ENCODE assay signal across 8 cellular contexts in genomic region chr16:89365044-89365467, GRCh38.
A peak's percentile ranks its signal among the peaks of the same experiment; 100 is the strongest.
DNase-seq lines count a peak whose midpoint lies in the region; ATAC-seq, FAIRE-seq and TF ChIP-seq lines count a peak whose summit lies in the region.

No MANE protein-coding gene starts in this region.

- CTCF ChIA-PET in activated CD4-positive, alpha-beta memory T cell treated with anti-CD3 and anti-CD28 coated beads for 36 hours (lab: Charles Lee), result interaction anchor here (0.6 to 1.5 kb wide), 2 partner anchors 8 to 149 kb away, joined by 3 read pairs; no protein-coding TSS in a partner anchor

- no peaks in the 10 kb centered on the region for H3K27me3 Mint-ChIP-seq in activated CD4-positive, alpha-beta memory T cell treated with anti-CD3 and anti-CD28 coated beads for 36 hours

- H3K9me1 ChIP-seq in keratinocyte (ENCODE audit: control insufficient read depth, extremely low read depth, insufficient read depth, low read length), result peaks cover 4% of the 10 kb centered on the region

- peaks cover 89% of the 10 kb centered on the region for H3K79me2 ChIP-seq in keratinocyte (ENCODE audit: control insufficient read depth, insufficient read depth, low read length)

- dilution Hi-C loops in keratinocyte (cut with MboI; ENCODE audit: extremely low pct_ligation_motif_present, low sequenced_read_pairs), result no loop called here

- peak overlapping the region; percentile 91 for H3K4me2 ChIP-seq in keratinocyte (ENCODE audit: control insufficient read depth, extremely low read depth, insufficient read depth, low read depth, low read length)

- peak; percentile 28 for DNase-seq in AG09309 (ENCODE audit: low read depth)
- DNase-seq in GM13977 (ENCODE audit: low spot score), result peak; percentile 66
- DNase-seq in activated CD4-positive, alpha-beta memory T cell treated with anti-CD3 and anti-CD28 coated beads for 36 hours, result peak; percentile 31
- DNase-seq in keratinocyte (ENCODE audit: low read depth, low spot score), result no peak
- DNase-seq in SJCRH30, result no peak
- no peak for DNase-seq in Right ventricle myocardium superior

- no peak overlapping the region for H2AFZ ChIP-seq in keratinocyte (ENCODE audit: control insufficient read depth, low read length)

- peak overlapping the region; percentile 77 for H3K27ac Mint-ChIP-seq in activated CD4-positive, alpha-beta memory T cell treated with anti-CD3 and anti-CD28 coated beads for 36 hours

- POLR2A ChIA-PET in activated CD4-positive, alpha-beta memory T cell treated with anti-CD3 and anti-CD28 coated beads for 36 hours (lab: Charles Lee), result interaction anchor here (1.0 to 1.2 kb wide), 4 partner anchors 15 to 124 kb away, joined by 3 to 4 read pairs (median 3); no protein-coding TSS in a partner anchor

- H3K27ac ChIP-seq in keratinocyte (ENCODE audit: control insufficient read depth, insufficient read depth, low read length) (peak overlapping the region; percentile 75), SJCRH30 (no peak overlapping the region)

- ATAC-seq in GM21723 (IDR thresholded peaks at IDR 0.05; ENCODE audit: unreplicated experiment), result no peak
- no peak for ATAC-seq in GM21360 (IDR thresholded peaks at IDR 0.05; ENCODE audit: unreplicated experiment)
- ATAC-seq in Right ventricle myocardium superior (ENCODE audit: poor library complexity), result no peak

- peaks cover 82% of the 10 kb centered on the region for H3K4me1 ChIP-seq in keratinocyte (ENCODE audit: control insufficient read depth, extremely low read depth, insufficient read depth, low read length)
- peaks cover 46% of the 10 kb centered on the region for H3K4me1 ChIP-seq in SJCRH30

- no peak overlapping the region for H3K4me3 ChIP-seq in AG09309 (ENCODE audit: control insufficient read depth, low read depth, low read length)
- no peak overlapping the region for H3K4me3 ChIP-seq in keratinocyte (ENCODE audit: control insufficient read depth in 2 of 3, extremely low read depth in 1 of 3, insufficient read depth in 2 of 3, low read depth in 1 of 3, low read length in 3 of 3)
- H3K4me3 ChIP-seq in SJCRH30, result no peak overlapping the region

- intact Hi-C loops in activated CD4-positive, alpha-beta memory T cell treated with anti-CD3 and anti-CD28 coated beads for 36 hours (cut with micrococcal nuclease), result no loop called here
- intact Hi-C loops in Right ventricle myocardium superior (cut with DNase I), result no loop called here

- TF ChIP-seq CTCF in AG09309 (IDR thresholded peaks at IDR 0.05; ENCODE audit: control insufficient read depth, insufficient read depth, low read depth, low read length, missing control alignments) (no peak), GM13977 (IDR thresholded peaks at IDR 0.05; ENCODE audit: extremely low read depth, insufficient read depth, missing control alignments) (no peak), keratinocyte (optimal IDR thresholded peaks at IDR 0.05 in 1 of 3, IDR thresholded peaks at IDR 0.05 in 1 of 3, conservative IDR thresholded peaks at IDR 0.05 in 1 of 3; ENCODE audit: extremely low read depth in 1 of 3, insufficient read depth in 2 of 3, low read length in 3 of 3) (no peak)

- in situ Hi-C loops in GM13977 (cut with MboI; ENCODE audit: low pct_unique_long_range_greater_than_20kb, low sequenced_read_pairs, unreplicated experiment), result no loop called here

- H3K9me3 ChIP-seq in keratinocyte (ENCODE audit: control insufficient read depth, low read depth, low read length) (no peaks in the 10 kb centered on the region), SJCRH30 (replicated peaks) (no peaks in the 10 kb centered on the region)

- H3K36me3 Mint-ChIP-seq in activated CD4-positive, alpha-beta memory T cell treated with anti-CD3 and anti-CD28 coated beads for 36 hours, result peaks cover 9% of the 10 kb centered on the region

- H3K27me3 ChIP-seq in keratinocyte (ENCODE audit: control insufficient read depth, extremely low read depth, insufficient read depth, low read length), result no peaks in the 10 kb centered on the region
- no peaks in the 10 kb centered on the region for H3K27me3 ChIP-seq in SJCRH30

- H3K4me1 Mint-ChIP-seq in activated CD4-positive, alpha-beta memory T cell treated with anti-CD3 and anti-CD28 coated beads for 36 hours (ENCODE audit: low read depth), result peaks cover 90% of the 10 kb centered on the region

- H3K9ac ChIP-seq in keratinocyte (ENCODE audit: control insufficient read depth, extremely low read depth, insufficient read depth, low read length), result peak overlapping the region; percentile 55

- H3K36me3 ChIP-seq in keratinocyte (ENCODE audit: control insufficient read depth in 2 of 2, extremely low read depth in 1 of 2, insufficient read depth in 2 of 2, low read length in 2 of 2) (peaks cover 0 to 18% of the 10 kb centered on the region in 2 experiments), SJCRH30 (peaks cover 14% of the 10 kb centered on the region)

- H3K9me3 Mint-ChIP-seq in activated CD4-positive, alpha-beta memory T cell treated with anti-CD3 and anti-CD28 coated beads for 36 hours, result no peaks in the 10 kb centered on the region

- no peak for FAIRE-seq in keratinocyte (lab: Jason Lieb, UNC)

- peaks cover 25% of the 10 kb centered on the region for H4K20me1 ChIP-seq in keratinocyte (ENCODE audit: control insufficient read depth, extremely low read depth, insufficient read depth, low read length)

- no peak overlapping the region for H3K4me3 Mint-ChIP-seq in activated CD4-positive, alpha-beta memory T cell treated with anti-CD3 and anti-CD28 coated beads for 36 hours

Comparison
In these comparisons a context has a peak if more than half of its experiments do, and no peak if none do; other contexts are left out.
1. DNase-seq: peak in AG09309 (single experiment), GM13977 (single experiment) and activated CD4-positive, alpha-beta memory T cell treated with anti-CD3 and anti-CD28 coated beads for 36 hours (single experiment); none in keratinocyte (single experiment), SJCRH30 (0 of 2) and Right ventricle myocardium superior (single experiment).